Comparison of ENCODE assay signal across 20 cellular contexts in genomic region chr4:142373610-142374009, GRCh38.
A peak's percentile ranks its signal among the peaks of the same experiment; 100 is the strongest.
DNase-seq lines count a peak whose midpoint lies in the region; ATAC-seq, FAIRE-seq and TF ChIP-seq lines count a peak whose summit lies in the region.
"Had no signal": no experiment of that assay in that cellular context is flagged by ENCODE, and none has a peak within 500 bp of the region (broad histone marks: within the 10 kb centered on the region; RNA-seq: fewer than 3 reads in every experiment).

No MANE protein-coding gene starts in this region.

- H3K4me3 ChIP-seq in tibial nerve = no peak overlapping the region
- H3K4me3 ChIP-seq: lower lobe of right lung, vagina had no signal

- H3K4me3 Mint-ChIP-seq in stimulated activated naive CD8-positive, alpha-beta T cell treated with anti-CD3 and anti-CD28 coated beads, Interleukin-15, Interleukin-2, amounts not matched to agents 100 ng/mL and 50 ng/mL, for 24 hours = no peak overlapping the region
- no peak overlapping the region for H3K4me3 Mint-ChIP-seq in T-cell

- H3K9me3 ChIP-seq in tibial nerve = peaks cover 0 to 3% (median 0%) of the 10 kb centered on the region in 4 donors
- H3K9me3 ChIP-seq: SK-N-SH, vagina had no signal

- no peaks in the 10 kb centered on the region for H3K36me3 ChIP-seq in tibial nerve
- H3K36me3 ChIP-seq: brain microvascular endothelial cell, lower lobe of right lung, vagina had no signal

- TF ChIP-seq POLR2A in tibial nerve (IDR thresholded peaks at IDR 0.05) = no peak

- no peak for TF ChIP-seq EP300 in tibial nerve (IDR thresholded peaks at IDR 0.05)

- POLR2A ChIA-PET in T-cell (lab: Charles Lee) = interaction anchor here in 1 of 2 donors (0.6 kb wide), 1 partner anchor 136 kb away, joined by 3 read pairs; no protein-coding TSS in a partner anchor

- no peaks in the 10 kb centered on the region for H3K27me3 ChIP-seq in tibial nerve
- H3K27me3 ChIP-seq: brain microvascular endothelial cell, vagina had no signal

- peak overlapping the region in 1 of 4 donors; percentile 9 for H3K27ac ChIP-seq in tibial nerve
- H3K27ac ChIP-seq: brain microvascular endothelial cell, lower lobe of right lung, vagina had no signal

- no peak for FAIRE-seq in urothelium cell line (lab: Jason Lieb, UNC)
- FAIRE-seq: frontal cortex had no signal

- no peak for TF ChIP-seq CTCF in tibial nerve (IDR thresholded peaks at IDR 0.05)

- CTCF ChIA-PET in T-cell (lab: Charles Lee) = interaction anchor here in 1 of 2 donors (2.6 kb wide), 1 partner anchor 18 kb away, joined by 11 read pairs; no protein-coding TSS in a partner anchor

- peak overlapping the region; percentile 63 for H3K27ac Mint-ChIP-seq in stimulated activated naive CD8-positive, alpha-beta T cell treated with anti-CD3 and anti-CD28 coated beads, Interleukin-15, Interleukin-2, amounts not matched to agents 100 ng/mL and 50 ng/mL, for 24 hours
- H3K27ac Mint-ChIP-seq in T-cell = peak overlapping the region; percentile 36 to 58

- H3K9me3 Mint-ChIP-seq in stimulated activated naive CD8-positive, alpha-beta T cell treated with anti-CD3 and anti-CD28 coated beads, Interleukin-15, Interleukin-2, amounts not matched to agents 100 ng/mL and 50 ng/mL, for 24 hours = peaks cover 11% of the 10 kb centered on the region
- H3K9me3 Mint-ChIP-seq in T-cell = peaks cover 0 to 6% (median 6%) of the 10 kb centered on the region in 3 donors

- peaks cover 63% of the 10 kb centered on the region for H3K36me3 Mint-ChIP-seq in stimulated activated naive CD8-positive, alpha-beta T cell treated with anti-CD3 and anti-CD28 coated beads, Interleukin-15, Interleukin-2, amounts not matched to agents 100 ng/mL and 50 ng/mL, for 24 hours (ENCODE audit: low read depth)
- H3K36me3 Mint-ChIP-seq in T-cell = peaks cover 6% of the 10 kb centered on the region

- no peak for DNase-seq in stimulated activated naive CD8-positive, alpha-beta T cell treated with anti-CD3 and anti-CD28 coated beads, Interleukin-15, Interleukin-2, amounts not matched to agents 100 U/mL and 50 U/mL, for 24 hours
- DNase-seq in T-cell (no peak), fibroblast of gingiva (ENCODE audit: low read depth) (peak; percentile 82), urothelium cell line (ENCODE audit: low spot score) (no peak), tibial nerve (ENCODE audit: low spot score in 2 of 2) (no peak)
- DNase-seq: activated CD4-positive, alpha-beta T cell treated with anti-CD3 and anti-CD28 coated beads, Interleukin-2, amount 50 U/mL, for 4 hours; activated effector memory CD4-positive, alpha-beta T cell treated with anti-CD3 and anti-CD28 coated beads, Interleukin-2, amount 50 U/mL, for 16 hours; brain microvascular endothelial cell; Karpas-422; lower lobe of right lung; naive thymus-derived CD8-positive, alpha-beta T cell; NCI-H187; NCI-H524; SK-N-SH; stimulated activated naive CD8-positive, alpha-beta T cell treated with anti-CD3 and anti-CD28 coated beads, Interleukin-15, amount 100 ng/mL, for 72 hours had no signal

- H3K27me3 Mint-ChIP-seq in stimulated activated naive CD8-positive, alpha-beta T cell treated with anti-CD3 and anti-CD28 coated beads, Interleukin-15, Interleukin-2, amounts not matched to agents 100 ng/mL and 50 ng/mL, for 24 hours = no peaks in the 10 kb centered on the region
- H3K27me3 Mint-ChIP-seq in T-cell = no peaks in the 10 kb centered on the region
- H3K27me3 Mint-ChIP-seq: naive thymus-derived CD8-positive, alpha-beta T cell; stimulated activated naive CD8-positive, alpha-beta T cell treated with anti-CD3 and anti-CD28 coated beads, Interleukin-15, amount 100 ng/mL, for 72 hours had no signal

- WGBS in tibial nerve, 2 donors = 40 to 44% methylated on average over 2 of the region's 2 CpGs

- H3K4me1 ChIP-seq in tibial nerve = peaks cover 0 to 18% (median 4%) of the 10 kb centered on the region in 4 donors
- H3K4me1 ChIP-seq: lower lobe of right lung had no signal

- ATAC-seq in stimulated activated naive CD8-positive, alpha-beta T cell treated with anti-CD3 and anti-CD28 coated beads, Interleukin-15, Interleukin-2, amounts not matched to agents 100 U/mL and 50 U/mL, for 24 hours = no peak
- ATAC-seq in T-cell (replicated peaks in 1 of 4) (no peak), HG03175 (IDR thresholded peaks at IDR 0.05; ENCODE audit: unreplicated experiment) (no peak), HG03378 (IDR thresholded peaks at IDR 0.05; ENCODE audit: unreplicated experiment) (no peak)
- ATAC-seq: lower lobe of right lung; naive thymus-derived CD8-positive, alpha-beta T cell; stimulated activated naive CD8-positive, alpha-beta T cell treated with anti-CD3 and anti-CD28 coated beads, Interleukin-15, amount 100 ng/mL, for 72 hours had no signal

- peaks cover 92% of the 10 kb centered on the region for H3K4me1 Mint-ChIP-seq in stimulated activated naive CD8-positive, alpha-beta T cell treated with anti-CD3 and anti-CD28 coated beads, Interleukin-15, Interleukin-2, amounts not matched to agents 100 ng/mL and 50 ng/mL, for 24 hours (ENCODE audit: low read depth)
- peaks cover 74 to 87% (median 86%) of the 10 kb centered on the region in 3 donors for H3K4me1 Mint-ChIP-seq in T-cell
